ENCODE assay signal across 8 cellular contexts in genomic region chr22:36369922-36370781, GRCh38. TPM values are rescaled to one million over a fixed set of nuclear protein-coding genes. Genes with fewer than 3 reads are reported as not detected.
DNase-seq lines count a peak whose midpoint lies in the region; ATAC-seq and TF ChIP-seq lines count a peak whose summit lies in the region.

No MANE protein-coding gene starts in this region.

- no peak overlapping the region for H2AFZ ChIP-seq in hepatocyte

- H3K36me3 Mint-ChIP-seq in activated naive CD8-positive, alpha-beta T cell treated with anti-CD3 and anti-CD28 coated beads for 36 hours = peaks cover 55% of the 10 kb centered on the region

- H3K4me3 ChIP-seq in hepatocyte = no peak overlapping the region
- no peak overlapping the region for H3K4me3 ChIP-seq in skin epidermis

- TF ChIP-seq CTCF in hepatocyte (IDR thresholded peaks at IDR 0.05; ENCODE audit: poor library complexity) = no peak

- peaks cover 96% of the 10 kb centered on the region for H3K79me2 ChIP-seq in hepatocyte

- ATAC-seq in GM21423 (IDR thresholded peaks at IDR 0.05; ENCODE audit: unreplicated experiment) = no peak
- no peak for ATAC-seq in GM21367 (IDR thresholded peaks at IDR 0.05; ENCODE audit: unreplicated experiment)
- no peak for ATAC-seq in HG02973 (IDR thresholded peaks at IDR 0.05; ENCODE audit: unreplicated experiment)

- peaks cover 93% of the 10 kb centered on the region for H3K4me1 Mint-ChIP-seq in activated naive CD8-positive, alpha-beta T cell treated with anti-CD3 and anti-CD28 coated beads for 36 hours

- in situ Hi-C loops in G401 (cut with HindIII; ENCODE audit: low sequenced_read_pairs) = no loop called here

- 60% methylated on average over 11 of the region's 11 CpGs for WGBS in hepatocyte (ENCODE audit: low lambda C conversion rate, missing lambda C conversion rate)

- H3K27ac ChIP-seq in hepatocyte = peak overlapping the region; percentile 92
- peak overlapping the region in 20 of 21 experiments; percentile 39 to 98 (median 75) for H3K27ac ChIP-seq in skin epidermis

- H3K27ac Mint-ChIP-seq in activated naive CD8-positive, alpha-beta T cell treated with anti-CD3 and anti-CD28 coated beads for 36 hours = peak overlapping the region; percentile 89

- H3K36me3 ChIP-seq in hepatocyte (replicated peaks; ENCODE audit: insufficient read depth, low read depth) = no peaks in the 10 kb centered on the region

- peak overlapping the region; percentile 75 for H3K4me3 Mint-ChIP-seq in activated naive CD8-positive, alpha-beta T cell treated with anti-CD3 and anti-CD28 coated beads for 36 hours

- no peaks in the 10 kb centered on the region for H3K27me3 Mint-ChIP-seq in activated naive CD8-positive, alpha-beta T cell treated with anti-CD3 and anti-CD28 coated beads for 36 hours

- H3K9me3 Mint-ChIP-seq in activated naive CD8-positive, alpha-beta T cell treated with anti-CD3 and anti-CD28 coated beads for 36 hours = no peaks in the 10 kb centered on the region

- DNase-seq in G401 (ENCODE audit: low spot score) (peak; percentile 88), NCI-H2196 (lab: John Stamatoyannopoulos, UW; ENCODE audit: unreplicated experiment) (peak; percentile 48), hepatocyte (ENCODE audit: low spot score) (peak; percentile 74)
- DNase-seq in activated naive CD8-positive, alpha-beta T cell treated with anti-CD3 and anti-CD28 coated beads for 36 hours = no peak

- H3K9me2 ChIP-seq in hepatocyte (replicated peaks; ENCODE audit: insufficient read depth) = no peaks in the 10 kb centered on the region

- peaks cover 79% of the 10 kb centered on the region for H3K4me1 ChIP-seq in hepatocyte (ENCODE audit: insufficient read depth)

- peak overlapping the region; percentile 67 for H3K4me2 ChIP-seq in hepatocyte

- H3K27me3 ChIP-seq in hepatocyte = no peaks in the 10 kb centered on the region

- H4K20me1 ChIP-seq in hepatocyte (ENCODE audit: insufficient read depth, poor library complexity, severe bottlenecking) = peaks cover 47% of the 10 kb centered on the region

- H3K9me3 ChIP-seq in hepatocyte (ENCODE audit: low read depth) = no peaks in the 10 kb centered on the region

RNA-seq across cellular contexts. Expression of gene MYH9, which starts 17.6 kb away (rescaled TPM):
- 153 and 185 TPM in 2 replicates for total RNA-seq in G401 (2014; rRNA removed; shearing (Covaris generic))
- total RNA-seq in activated naive CD8-positive, alpha-beta T cell treated with anti-CD3 and anti-CD28 coated beads for 36 hours = 100 to 1,000 TPM; 551 to 554 TPM
- total RNA-seq in hepatocyte = 149 and 188 TPM in 2 replicates
- polyA plus RNA-seq in hepatocyte = 125 and 140 TPM in 2 replicates
